Comparison of ENCODE assay signal across 1 cellular context in genomic region chr6:54018722-54019121, GRCh38.
TF ChIP-seq lines count a peak whose summit lies in the region.

No MANE protein-coding gene starts in this region.

TF ChIP-seq in HepG2, 621 proteins besides CTCF, POLR2A, EP300 and RAD21 (continued from another document):
- TF ChIP-seq, protein P1, sequence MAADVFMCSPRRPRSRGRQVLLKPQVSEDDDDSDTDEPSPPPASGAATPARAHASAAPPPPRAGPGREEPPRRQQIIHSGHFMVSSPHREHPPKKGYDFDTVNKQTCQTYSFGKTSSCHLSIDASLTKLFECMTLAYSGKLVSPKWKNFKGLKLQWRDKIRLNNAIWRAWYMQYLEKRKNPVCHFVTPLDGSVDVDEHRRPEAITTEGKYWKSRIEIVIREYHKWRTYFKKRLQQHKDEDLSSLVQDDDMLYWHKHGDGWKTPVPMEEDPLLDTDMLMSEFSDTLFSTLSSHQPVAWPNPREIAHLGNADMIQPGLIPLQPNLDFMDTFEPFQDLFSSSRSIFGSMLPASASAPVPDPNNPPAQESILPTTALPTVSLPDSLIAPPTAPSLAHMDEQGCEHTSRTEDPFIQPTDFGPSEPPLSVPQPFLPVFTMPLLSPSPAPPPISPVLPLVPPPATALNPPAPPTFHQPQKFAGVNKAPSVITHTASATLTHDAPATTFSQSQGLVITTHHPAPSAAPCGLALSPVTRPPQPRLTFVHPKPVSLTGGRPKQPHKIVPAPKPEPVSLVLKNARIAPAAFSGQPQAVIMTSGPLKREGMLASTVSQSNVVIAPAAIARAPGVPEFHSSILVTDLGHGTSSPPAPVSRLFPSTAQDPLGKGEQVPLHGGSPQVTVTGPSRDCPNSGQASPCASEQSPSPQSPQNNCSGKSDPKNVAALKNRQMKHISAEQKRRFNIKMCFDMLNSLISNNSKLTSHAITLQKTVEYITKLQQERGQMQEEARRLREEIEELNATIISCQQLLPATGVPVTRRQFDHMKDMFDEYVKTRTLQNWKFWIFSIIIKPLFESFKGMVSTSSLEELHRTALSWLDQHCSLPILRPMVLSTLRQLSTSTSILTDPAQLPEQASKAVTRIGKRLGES (CRISPR knock-in tag; IDR thresholded peaks at IDR 0.05; ENCODE audit: borderline replicate concordance), result no peak
- TF ChIP-seq ZMAT3 (CRISPR knock-in tag; conservative IDR thresholded peaks at IDR 0.05) (no peak), BHLHE40 (IDR thresholded peaks at IDR 0.05; ENCODE audit: low read length) (no peak), KAT2B (IDR thresholded peaks at IDR 0.05; ENCODE audit: borderline replicate concordance, low read depth, low read length) (no peak), ZXDC (CRISPR knock-in tag; IDR thresholded peaks at IDR 0.05) (no peak), CEBPB (IDR thresholded peaks at IDR 0.05; ENCODE audit: borderline replicate concordance, low read depth, low read length) (no peak), ZNF510 (CRISPR knock-in tag; IDR thresholded peaks at IDR 0.05; ENCODE audit: low read depth) (no peak), KAT7 (CRISPR knock-in tag; IDR thresholded peaks at IDR 0.05; ENCODE audit: borderline replicate concordance) (no peak), KLF11 (CRISPR knock-in tag; IDR thresholded peaks at IDR 0.05) (no peak), ZNF781 (CRISPR knock-in tag; IDR thresholded peaks at IDR 0.05; ENCODE audit: borderline replicate concordance, not compliant biosample characterization) (no peak)
